In genomic region chr2:105005601-105006000, GRCh38 we compare ENCODE assay signal across 22 cellular contexts. TPM values are rescaled to one million over a fixed set of nuclear protein-coding genes. Genes with fewer than 3 reads are reported as not detected.
DNase-seq lines count a peak whose midpoint lies in the region; ATAC-seq, FAIRE-seq and TF ChIP-seq lines count a peak whose summit lies in the region.
"Had no signal": no experiment of that assay in that cellular context is flagged by ENCODE, and none has a peak within 500 bp of the region (broad histone marks: within the 10 kb centered on the region; RNA-seq: fewer than 3 reads in every experiment).

No MANE protein-coding gene starts in this region.

- intact Hi-C loops in pancreas (cut with DNase I): no loop called here

- no peaks in the 10 kb centered on the region for H3K9me3 ChIP-seq in pancreas
- H3K9me3 ChIP-seq: ovary had no signal

- H3K27ac ChIP-seq in pancreas: no peak overlapping the region
- H3K27ac ChIP-seq: foreskin keratinocyte, ovary, SJCRH30, thoracic aorta had no signal

- H3K27me3 ChIP-seq in bronchial epithelial cell (ENCODE audit: control insufficient read depth, insufficient read depth, low read length) (no peaks in the 10 kb centered on the region), pancreas (no peaks in the 10 kb centered on the region)
- H3K27me3 ChIP-seq: foreskin keratinocyte, ovary, SJCRH30 had no signal

- 4 to 9% methylated on average over 1 of the region's 1 CpG for WGBS in pancreas, 2 donors

- ATAC-seq in pancreas: peak; percentile 81 to 92 (median 92)
- ATAC-seq in GM19351 (IDR thresholded peaks at IDR 0.05; ENCODE audit: unreplicated experiment): no peak
- ATAC-seq: foreskin keratinocyte had no signal

- TF ChIP-seq CTCF in bronchial epithelial cell (IDR thresholded peaks at IDR 0.05; ENCODE audit: insufficient read depth, low read length, severe bottlenecking) (no peak), pancreas (IDR thresholded peaks at IDR 0.05) (no peak)

- H3K36me3 ChIP-seq in bronchial epithelial cell (ENCODE audit: control insufficient read depth, insufficient read depth, low read length) (no peaks in the 10 kb centered on the region), pancreas (no peaks in the 10 kb centered on the region)
- H3K36me3 ChIP-seq: ovary, SJCRH30, thoracic aorta had no signal

- FAIRE-seq in bronchial epithelial cell (lab: Jason Lieb, UNC) (no peak), pancreas (lab: Jason Lieb, UNC) (no peak)
- FAIRE-seq: GM12892 had no signal

- H3K4me3 ChIP-seq in bronchial epithelial cell (ENCODE audit: low read depth, low read length) (no peak overlapping the region), pancreas (no peak overlapping the region)
- H3K4me3 ChIP-seq: ovary, SJCRH30, thoracic aorta had no signal

- peak; percentile 56 for DNase-seq in H4 (ENCODE audit: low spot score)
- DNase-seq in NCI-H2029 treated with DMSO at 0.1 percent for 48 hours (lab: John Stamatoyannopoulos, UW): peak; percentile 44
- DNase-seq in bronchial epithelial cell (ENCODE audit: low read depth): peak; percentile 80
- DNase-seq in pancreas: peak in 2 of 6 donors; percentile 3 to 36
- DNase-seq in cerebellum (ENCODE audit: low spot score): no peak
- DNase-seq in HuH-7.5 (ENCODE audit: low spot score): no peak
- DNase-seq in DMS79 treated with DMSO at 0.1 percent for 48 hours (lab: John Stamatoyannopoulos, UW): no peak
- DNase-seq: activated CD4-positive, alpha-beta T cell treated with anti-CD3 and anti-CD28 coated beads for 48 hours; activated effector memory CD4-positive, alpha-beta T cell treated with anti-CD3 and anti-CD28 coated beads, Interleukin-2, amount 50 U/mL, for 16 hours; AML-193; amniotic stem cell; Calu3; MV-4-11; NCI-H446; ovary; SJCRH30; stimulated activated CD4-positive, alpha-beta T cell treated with anti-CD3 and anti-CD28 coated beads, Interleukin-4, amount 100 ng/mL, for 1 hour; T-helper 9 cell had no signal

- H3K4me1 ChIP-seq in pancreas: no peaks in the 10 kb centered on the region
- H3K4me1 ChIP-seq: foreskin keratinocyte, SJCRH30 had no signal

RNA-seq across cellular contexts. Expression of gene MRPS9, which starts 32.3 kb away (rescaled TPM):
- 31.1 and 33.0 TPM in 2 replicates for total RNA-seq in H4 (2014; rRNA removed; shearing (Covaris generic))
- 24.5 and 35.6 TPM in 2 replicates for total RNA-seq in bronchial epithelial cell
- total RNA-seq in pancreas: 10 to 100 TPM in 3 of 6 donors, 1 to 10 TPM in 3; 8.8 to 14.5 (median 10.0) TPM
- 10 to 100 TPM; 13.1 to 23.6 TPM for polyA plus RNA-seq in pancreas
- 11.3 TPM for total RNA-seq in cerebellum

Comparison
In these comparisons a context has a peak if more than half of its experiments do, and no peak if none do; other contexts are left out.
1. DNase-seq: peak in H4 (single experiment), NCI-H2029 treated with DMSO at 0.1 percent for 48 hours (single experiment) and bronchial epithelial cell (single experiment); none in cerebellum (single experiment), HuH-7.5 (single experiment) and DMS79 treated with DMSO at 0.1 percent for 48 hours (single experiment).